Comparison of ENCODE assay signal across 8 cellular contexts in the genomic region with DNA sequence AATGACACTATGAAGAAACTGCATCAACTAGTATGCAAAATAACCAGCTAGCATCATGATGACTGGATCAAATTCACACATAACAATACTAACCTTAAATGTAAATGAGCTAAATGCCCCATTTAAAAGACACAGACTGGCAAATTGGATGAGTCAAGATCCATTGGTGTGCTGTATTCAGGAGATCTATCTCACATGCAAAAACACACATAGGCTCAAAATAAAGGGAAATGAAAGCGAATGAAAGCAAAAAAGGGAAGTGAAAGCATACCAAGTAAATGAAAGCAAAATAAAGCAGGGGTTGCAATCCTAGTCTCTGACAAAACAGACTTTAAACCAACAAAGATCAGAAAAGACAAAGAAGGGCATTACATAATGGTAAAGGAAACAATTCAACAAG.
DNase-seq lines count a peak whose midpoint lies in the region; ATAC-seq and TF ChIP-seq lines count a peak whose summit lies in the region.
"Not testable (repeated sequence)": the region's sequence is repeated elsewhere in the genome, so short reads cannot be mapped to it uniquely, and the experiment has no call there.

No MANE protein-coding gene starts in this region.

- ATAC-seq in GM19035 (IDR thresholded peaks at IDR 0.05; ENCODE audit: unreplicated experiment) (peak; percentile 99), GM21515 (IDR thresholded peaks at IDR 0.05; ENCODE audit: unreplicated experiment) (peak; percentile 98), HG02852 (IDR thresholded peaks at IDR 0.05; ENCODE audit: unreplicated experiment) (peak; percentile 90), HG03159 (IDR thresholded peaks at IDR 0.05; ENCODE audit: unreplicated experiment) (peak; percentile 94)
- peak; percentile 49 for ATAC-seq in naive thymus-derived CD4-positive, alpha-beta T cell

- H3K36me3 ChIP-seq in naive thymus-derived CD4-positive, alpha-beta T cell (ENCODE audit: control insufficient read depth in 2 of 3, insufficient read depth in 3 of 3, low read length in 3 of 3) = not testable (repeated sequence)

- H3K27ac Mint-ChIP-seq in naive thymus-derived CD4-positive, alpha-beta T cell = not testable (repeated sequence)

- peaks cover 0 to 30% (median 7%) of the 10 kb centered on the region in 5 donors for H3K27me3 Mint-ChIP-seq in naive thymus-derived CD4-positive, alpha-beta T cell

- CTCF ChIA-PET in naive thymus-derived CD4-positive, alpha-beta T cell (lab: Charles Lee) = not testable (repeated sequence)

- H3K9me3 Mint-ChIP-seq in naive thymus-derived CD4-positive, alpha-beta T cell = peaks cover 0 to 24% (median 9%) of the 10 kb centered on the region in 11 donors

- H3K4me1 ChIP-seq in naive thymus-derived CD4-positive, alpha-beta T cell (ENCODE audit: control insufficient read depth in 2 of 2, insufficient read depth in 2 of 2, low read length in 2 of 2) = not testable (repeated sequence)

- not testable (repeated sequence) for H3K4me3 ChIP-seq in naive thymus-derived CD4-positive, alpha-beta T cell (ENCODE audit: low read length)

- peak; percentile 38 for DNase-seq in GM13977 (ENCODE audit: low spot score)
- peak; percentile 60 for DNase-seq in KBM-7
- peak; percentile 78 for DNase-seq in OCI-M1 (lab: John Stamatoyannopoulos, UW)
- not testable (repeated sequence) for DNase-seq in naive thymus-derived CD4-positive, alpha-beta T cell

- H3K4me3 Mint-ChIP-seq in naive thymus-derived CD4-positive, alpha-beta T cell = not testable (repeated sequence)

- POLR2A ChIA-PET in naive thymus-derived CD4-positive, alpha-beta T cell (lab: Charles Lee) = not testable (repeated sequence)

- not testable (repeated sequence) for H3K27me3 ChIP-seq in naive thymus-derived CD4-positive, alpha-beta T cell (ENCODE audit: control insufficient read depth in 2 of 2, insufficient read depth in 2 of 2, low read length in 2 of 2)

- not testable (repeated sequence) for H3K27ac ChIP-seq in naive thymus-derived CD4-positive, alpha-beta T cell (ENCODE audit: low read depth, low read length)

- not testable (repeated sequence) for H3K36me3 Mint-ChIP-seq in naive thymus-derived CD4-positive, alpha-beta T cell

- not testable (repeated sequence) for H3K4me1 Mint-ChIP-seq in naive thymus-derived CD4-positive, alpha-beta T cell

- H3K9me3 ChIP-seq in naive thymus-derived CD4-positive, alpha-beta T cell (ENCODE audit: control insufficient read depth in 2 of 3, low read length in 3 of 3) = not testable (repeated sequence)

- intact Hi-C loops in naive thymus-derived CD4-positive, alpha-beta T cell (cut with micrococcal nuclease) = not testable (repeated sequence)

- in situ Hi-C loops in GM13977 (cut with MboI; ENCODE audit: low pct_unique_long_range_greater_than_20kb, low sequenced_read_pairs, unreplicated experiment); KBM-7 (cut with MboI; ENCODE audit: low pct_unique_long_range_greater_than_20kb, low sequenced_read_pairs): not testable (repeated sequence)

- TF ChIP-seq CTCF in GM13977 (IDR thresholded peaks at IDR 0.05; ENCODE audit: extremely low read depth, insufficient read depth, missing control alignments) = not testable (repeated sequence)

Comparison
In these comparisons a context has a peak if more than half of its experiments do, and no peak if none do; other contexts are left out.
1. ATAC-seq: peak in every context shown above with its lines; median percentile 99 in GM19035; 98 in GM21515; 94 in HG03159; 90 in HG02852; 49 in naive thymus-derived CD4-positive, alpha-beta T cell.